In the genomic region with DNA sequence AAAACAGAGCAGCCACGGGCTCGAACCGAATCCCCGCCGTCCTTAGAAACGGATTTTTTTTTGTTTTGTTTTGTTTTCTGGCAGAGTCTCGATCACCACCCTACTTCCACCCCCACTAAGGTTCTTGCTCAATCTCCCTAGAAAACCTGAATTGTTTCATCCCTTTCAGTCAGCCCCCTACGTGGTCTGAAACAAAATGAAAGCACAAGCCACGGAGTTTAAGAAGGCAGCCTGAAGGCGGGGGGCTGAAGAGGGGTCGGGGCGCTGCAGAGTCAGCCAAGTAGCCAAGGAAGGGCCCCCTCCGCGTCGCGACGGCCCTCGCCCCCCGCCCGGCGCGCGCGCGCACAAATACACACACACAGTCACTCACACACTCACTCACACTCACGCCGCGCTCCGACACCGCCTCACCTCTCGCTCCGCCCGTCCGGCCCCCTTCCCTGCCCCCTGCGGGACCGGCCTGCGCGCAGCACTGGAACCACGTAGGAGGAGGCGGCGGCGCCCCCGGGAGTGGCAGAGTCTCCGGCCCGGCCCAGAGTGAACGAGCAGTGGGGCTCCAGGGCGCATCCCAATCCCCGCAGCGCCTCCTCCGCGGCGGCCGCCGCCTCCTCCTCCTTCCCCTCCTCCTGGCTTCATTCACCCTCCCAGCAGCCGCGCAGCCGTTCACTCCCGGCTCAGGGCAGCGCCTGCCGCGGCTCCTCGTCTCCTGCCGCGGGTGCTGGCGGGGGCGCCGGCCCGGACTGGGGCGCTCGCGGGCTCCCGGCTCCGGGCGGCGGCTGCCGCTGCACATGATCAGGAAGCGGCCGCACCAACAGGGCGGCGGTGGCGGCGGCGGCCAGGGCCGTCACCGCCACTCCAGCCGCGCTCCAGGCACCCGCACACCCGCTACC, we compare ENCODE assay signal across 8 cellular contexts. TPM values are rescaled to one million over a fixed set of nuclear protein-coding genes. Genes with fewer than 3 reads are reported as not detected.
DNase-seq lines count a peak whose midpoint lies in the region; ATAC-seq and TF ChIP-seq lines count a peak whose summit lies in the region.

No MANE protein-coding gene starts in this region.

- H3K27me3 Mint-ChIP-seq in activated CD4-positive, alpha-beta T cell treated with anti-CD3 and anti-CD28 coated beads, Interleukin-2, amount 10 ng/mL, durations not matched to agents 24 days and 14 days: no peaks in the 10 kb centered on the region

- H3K36me3 Mint-ChIP-seq in activated CD4-positive, alpha-beta T cell treated with anti-CD3 and anti-CD28 coated beads, Interleukin-2, amount 10 ng/mL, durations not matched to agents 24 days and 14 days (ENCODE audit: low read depth): peaks cover 30% of the 10 kb centered on the region

- no peaks in the 10 kb centered on the region for H3K9me3 Mint-ChIP-seq in activated CD4-positive, alpha-beta T cell treated with anti-CD3 and anti-CD28 coated beads, Interleukin-2, amount 10 ng/mL, durations not matched to agents 24 days and 14 days

- peak overlapping the region; percentile 88 for H3K4me3 Mint-ChIP-seq in activated CD4-positive, alpha-beta T cell treated with anti-CD3 and anti-CD28 coated beads, Interleukin-2, amount 10 ng/mL, durations not matched to agents 24 days and 14 days

- no peaks in the 10 kb centered on the region for H3K27me3 ChIP-seq in left lung

- H3K36me3 ChIP-seq in left lung: no peaks in the 10 kb centered on the region

- intact Hi-C loops in activated CD4-positive, alpha-beta T cell treated with anti-CD3 and anti-CD28 coated beads, Interleukin-2, amount 10 ng/mL, durations not matched to agents 24 days and 14 days (cut with micrococcal nuclease): loop anchor here (2.0 to 10.0 kb wide), 5 partner anchors 61 to 625 kb away; no protein-coding TSS in a partner anchor
- intact Hi-C loops in left lung (cut with DNase I): loop anchor here (5.0 to 10.0 kb wide), 4 partner anchors 248 to 425 kb away; no protein-coding TSS in a partner anchor

- TF ChIP-seq CTCF in GM12875 (IDR thresholded peaks at IDR 0.05; ENCODE audit: borderline replicate concordance, insufficient read depth, low read depth, low read length): no peak
- TF ChIP-seq CTCF in coronary artery (IDR thresholded peaks at IDR 0.05): no peak
- no peak for TF ChIP-seq CTCF in left lung (IDR thresholded peaks at IDR 0.05)

- H3K4me1 Mint-ChIP-seq in activated CD4-positive, alpha-beta T cell treated with anti-CD3 and anti-CD28 coated beads, Interleukin-2, amount 10 ng/mL, durations not matched to agents 24 days and 14 days: peaks cover 51% of the 10 kb centered on the region

- peak; percentile 22 for DNase-seq in NCI-H2227 treated with DMSO at 0.1 percent for 48 hours (lab: John Stamatoyannopoulos, UW)
- peak; percentile 93 for DNase-seq in activated CD4-positive, alpha-beta T cell treated with anti-CD3 and anti-CD28 coated beads, Interleukin-2, amount 10 ng/mL, durations not matched to agents 24 days and 14 days
- peak; percentile 95 for DNase-seq in coronary artery (ENCODE audit: low spot score)
- peak; percentile 93 to 97 for DNase-seq in left lung
- peak; percentile 78 to 79 for DNase-seq in stimulated activated CD4-positive, alpha-beta T cell treated with anti-CD3 and anti-CD28 coated beads, Interleukin-2, amount 100 ng/mL, for 24 hours

- H3K4me3 ChIP-seq in GM12875 (ENCODE audit: low read depth, low read length): peak overlapping the region; percentile 57
- peak overlapping the region; percentile 100 for H3K4me3 ChIP-seq in coronary artery
- H3K4me3 ChIP-seq in left lung: peak overlapping the region; percentile 70

- H3K9me3 ChIP-seq in left lung: no peaks in the 10 kb centered on the region

- peaks cover 8 to 73% of the 10 kb centered on the region in 2 donors for H3K4me1 ChIP-seq in left lung

- ATAC-seq in HG02678 (IDR thresholded peaks at IDR 0.05; ENCODE audit: unreplicated experiment): peak; percentile 39
- peak; percentile 73 for ATAC-seq in left lung
- no peak for ATAC-seq in GM18873 (IDR thresholded peaks at IDR 0.05; ENCODE audit: low FRiP score, unreplicated experiment)

- H3K27ac ChIP-seq in coronary artery (peak overlapping the region; percentile 97 to 100), left lung (peak overlapping the region; percentile 98 to 99)

- peak overlapping the region; percentile 94 for H3K27ac Mint-ChIP-seq in activated CD4-positive, alpha-beta T cell treated with anti-CD3 and anti-CD28 coated beads, Interleukin-2, amount 10 ng/mL, durations not matched to agents 24 days and 14 days

RNA-seq across cellular contexts. Expression of gene ATXN1, which starts 1.4 kb away (rescaled TPM):
- 62.4 and 70.0 TPM in 2 replicates for total RNA-seq in activated CD4-positive, alpha-beta T cell treated with anti-CD3 and anti-CD28 coated beads, Interleukin-2, amount 10 ng/mL, durations not matched to agents 24 days and 14 days
- 10 to 100 TPM; 52.5 to 67.4 TPM for total RNA-seq in left lung

Comparison
In these comparisons a context has a peak if more than half of its experiments do, and no peak if none do; other contexts are left out.
1. DNase-seq: peak in every context shown above with its lines; median percentile 95 in coronary artery; 95 in left lung; 93 in activated CD4-positive, alpha-beta T cell treated with anti-CD3 and anti-CD28 coated beads, Interleukin-2, amount 10 ng/mL, durations not matched to agents 24 days and 14 days; 78 in stimulated activated CD4-positive, alpha-beta T cell treated with anti-CD3 and anti-CD28 coated beads, Interleukin-2, amount 100 ng/mL, for 24 hours; 22 in NCI-H2227 treated with DMSO at 0.1 percent for 48 hours.